In genomic region chr3:120908803-120909601, GRCh38 we compare ENCODE assay signal across 1 cellular context.
TF ChIP-seq lines count a peak whose summit lies in the region.

No MANE protein-coding gene starts in this region.

TF ChIP-seq in HEK293, 187 proteins besides CTCF, POLR2A, EP300 and RAD21 (continued from another document):
- TF ChIP-seq TSHZ1 (tag by site-specific recombination; IDR thresholded peaks at IDR 0.05; ENCODE audit: borderline replicate concordance): no peak
- no peak for TF ChIP-seq GLIS2 (tag by site-specific recombination; IDR thresholded peaks at IDR 0.05)
- TF ChIP-seq ZNF184 (tag by site-specific recombination; IDR thresholded peaks at IDR 0.05): no peak
- TF ChIP-seq ZNF311 (tag by site-specific recombination; IDR thresholded peaks at IDR 0.05; ENCODE audit: borderline replicate concordance): no peak
- TF ChIP-seq SETDB1 (IDR thresholded peaks at IDR 0.05; ENCODE audit: insufficient read length, low read length): no peak
- 0 out of 2 replicates have a peak, but pooled peaks have one; percentile 5 for TF ChIP-seq GLIS1 (tag by site-specific recombination; IDR thresholded peaks at IDR 0.05)
- peak; percentile 96 for TF ChIP-seq PRDM10 (tag by site-specific recombination; IDR thresholded peaks at IDR 0.05)
- TF ChIP-seq ZBTB8A (tag by site-specific recombination; IDR thresholded peaks at IDR 0.05): no peak
- TF ChIP-seq ELK4 (IDR thresholded peaks at IDR 0.05; ENCODE audit: borderline replicate concordance, low read depth, low read length): no peak
- TF ChIP-seq ZXDB (tag by site-specific recombination; IDR thresholded peaks at IDR 0.05): no peak
- TF ChIP-seq ZNF596 (tag by site-specific recombination; IDR thresholded peaks at IDR 0.05): no peak
- TF ChIP-seq ZNF692 (tag by site-specific recombination; IDR thresholded peaks at IDR 0.05): no peak
- no peak for TF ChIP-seq ZNF121 (tag by site-specific recombination; IDR thresholded peaks at IDR 0.05)
- no peak for TF ChIP-seq ZNF423 (tag by site-specific recombination; IDR thresholded peaks at IDR 0.05)
- peak; percentile 90 for TF ChIP-seq ZNF398 (tag by site-specific recombination; IDR thresholded peaks at IDR 0.05)
- no peak for TF ChIP-seq BCL11B (tag by site-specific recombination; IDR thresholded peaks at IDR 0.05; ENCODE audit: low read depth)
- no peak for TF ChIP-seq ZNF324 (tag by site-specific recombination; IDR thresholded peaks at IDR 0.05)
- no peak for TF ChIP-seq ZNF514 (tag by site-specific recombination; IDR thresholded peaks at IDR 0.05)
- peak; percentile 55 for TF ChIP-seq ZNF341 (tag by site-specific recombination; IDR thresholded peaks at IDR 0.05; ENCODE audit: low read depth)
